Comparison of ENCODE assay signal across 1 cellular context in the genomic region with DNA sequence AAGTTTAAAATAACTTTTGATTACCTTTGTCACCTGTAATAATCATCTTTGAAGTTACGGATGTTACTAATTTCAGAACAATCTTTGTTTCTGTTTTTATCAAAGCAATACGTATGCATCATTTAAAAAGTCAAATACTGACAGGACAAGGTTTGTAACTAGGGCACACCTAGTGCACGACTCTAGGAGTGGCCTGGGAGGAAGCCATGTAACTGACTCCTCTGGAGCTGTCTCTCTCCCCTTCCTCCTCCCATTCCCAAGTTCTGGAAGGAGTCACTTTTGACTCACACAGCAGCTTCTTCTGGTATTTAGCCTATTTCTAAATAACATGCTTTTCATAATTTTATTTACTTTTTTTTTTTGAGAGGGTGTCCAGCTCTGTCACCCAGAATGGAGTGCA.
TF ChIP-seq lines count a peak whose summit lies in the region.

No MANE protein-coding gene starts in this region.

TF ChIP-seq in GM12878, 131 proteins besides CTCF, POLR2A, EP300 and RAD21:
- TF ChIP-seq, protein P1, sequence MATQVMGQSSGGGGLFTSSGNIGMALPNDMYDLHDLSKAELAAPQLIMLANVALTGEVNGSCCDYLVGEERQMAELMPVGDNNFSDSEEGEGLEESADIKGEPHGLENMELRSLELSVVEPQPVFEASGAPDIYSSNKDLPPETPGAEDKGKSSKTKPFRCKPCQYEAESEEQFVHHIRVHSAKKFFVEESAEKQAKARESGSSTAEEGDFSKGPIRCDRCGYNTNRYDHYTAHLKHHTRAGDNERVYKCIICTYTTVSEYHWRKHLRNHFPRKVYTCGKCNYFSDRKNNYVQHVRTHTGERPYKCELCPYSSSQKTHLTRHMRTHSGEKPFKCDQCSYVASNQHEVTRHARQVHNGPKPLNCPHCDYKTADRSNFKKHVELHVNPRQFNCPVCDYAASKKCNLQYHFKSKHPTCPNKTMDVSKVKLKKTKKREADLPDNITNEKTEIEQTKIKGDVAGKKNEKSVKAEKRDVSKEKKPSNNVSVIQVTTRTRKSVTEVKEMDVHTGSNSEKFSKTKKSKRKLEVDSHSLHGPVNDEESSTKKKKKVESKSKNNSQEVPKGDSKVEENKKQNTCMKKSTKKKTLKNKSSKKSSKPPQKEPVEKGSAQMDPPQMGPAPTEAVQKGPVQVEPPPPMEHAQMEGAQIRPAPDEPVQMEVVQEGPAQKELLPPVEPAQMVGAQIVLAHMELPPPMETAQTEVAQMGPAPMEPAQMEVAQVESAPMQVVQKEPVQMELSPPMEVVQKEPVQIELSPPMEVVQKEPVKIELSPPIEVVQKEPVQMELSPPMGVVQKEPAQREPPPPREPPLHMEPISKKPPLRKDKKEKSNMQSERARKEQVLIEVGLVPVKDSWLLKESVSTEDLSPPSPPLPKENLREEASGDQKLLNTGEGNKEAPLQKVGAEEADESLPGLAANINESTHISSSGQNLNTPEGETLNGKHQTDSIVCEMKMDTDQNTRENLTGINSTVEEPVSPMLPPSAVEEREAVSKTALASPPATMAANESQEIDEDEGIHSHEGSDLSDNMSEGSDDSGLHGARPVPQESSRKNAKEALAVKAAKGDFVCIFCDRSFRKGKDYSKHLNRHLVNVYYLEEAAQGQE (IDR thresholded peaks at IDR 0.05; ENCODE audit: low read depth, low read length): no peak
